ENCODE assay signal across 8 cellular contexts in genomic region chr10:75401569-75402485, GRCh38. TPM values are rescaled to one million over a fixed set of nuclear protein-coding genes. Genes with fewer than 3 reads are reported as not detected.
A peak's percentile ranks its signal among the peaks of the same experiment; 100 is the strongest.
DNase-seq lines count a peak whose midpoint lies in the region; ATAC-seq and TF ChIP-seq lines count a peak whose summit lies in the region.

Gene ZNF503 (minus strand): TSS chr10:75401764. CDS start chr10:75401419, 345 bp downstream.

- TF ChIP-seq CTCF in C4-2B (conservative IDR thresholded peaks at IDR 0.05) (no peak; the same call in 1 of the 2 replicates), foreskin fibroblast (IDR thresholded peaks at IDR 0.05; ENCODE audit: low read depth, low read length) (no peak)

- peaks cover 21% of the 10 kb centered on the region for H3K36me3 Mint-ChIP-seq in activated T-helper 17 cell treated with anti-CD3 and anti-CD28 coated beads, Interleukin-2, amount 50 U/mL, for 72 hours (ENCODE audit: low read depth)
- peaks cover 1 to 7% (median 4%) of the 10 kb centered on the region in 3 donors for H3K36me3 Mint-ChIP-seq in naive thymus-derived CD8-positive, alpha-beta T cell

- H3K4me3 Mint-ChIP-seq in activated T-helper 17 cell treated with anti-CD3 and anti-CD28 coated beads, Interleukin-2, amount 50 U/mL, for 72 hours = peak within 1 kb of the TSS; percentile 73
- peak within 1 kb of the TSS; percentile 75 to 91 (median 84) for H3K4me3 Mint-ChIP-seq in naive thymus-derived CD8-positive, alpha-beta T cell

- peak within 1 kb of the TSS; percentile 77 for H3K27ac ChIP-seq in C4-2B
- H3K27ac ChIP-seq in urinary bladder (ENCODE audit: low read depth) = peak within 1 kb of the TSS; percentile 89

- POLR2A ChIA-PET in naive thymus-derived CD8-positive, alpha-beta T cell (lab: Charles Lee) = no interaction called here

- DNase-seq in NCI-H460 (ENCODE audit: extremely low read depth, low read depth) (peak; percentile 99), foreskin fibroblast (peak; percentile 96 to 99)
- DNase-seq in naive thymus-derived CD8-positive, alpha-beta T cell = no peak

- H3K4me1 Mint-ChIP-seq in activated T-helper 17 cell treated with anti-CD3 and anti-CD28 coated beads, Interleukin-2, amount 50 U/mL, for 72 hours = peaks cover 10% of the 10 kb centered on the region
- H3K4me1 Mint-ChIP-seq in naive thymus-derived CD8-positive, alpha-beta T cell = peaks cover 12 to 36% (median 34%) of the 10 kb centered on the region in 4 donors

- no peaks in the 10 kb centered on the region for H3K4me1 ChIP-seq in urinary bladder (ENCODE audit: insufficient read depth)

- H3K4me3 ChIP-seq in foreskin fibroblast (ENCODE audit: low read depth in 1 of 2, low read length in 2 of 2) = peak within 1 kb of the TSS; percentile 98 to 100
- peak within 1 kb of the TSS; percentile 79 for H3K4me3 ChIP-seq in urinary bladder (ENCODE audit: low read depth, low read length)

- H3K27ac Mint-ChIP-seq in activated T-helper 17 cell treated with anti-CD3 and anti-CD28 coated beads, Interleukin-2, amount 50 U/mL, for 72 hours = no peak within 1 kb of the TSS
- peak within 1 kb of the TSS in 2 of 10 donors; percentile 44 to 67 for H3K27ac Mint-ChIP-seq in naive thymus-derived CD8-positive, alpha-beta T cell

- ATAC-seq in GM19025 (IDR thresholded peaks at IDR 0.05; ENCODE audit: low read depth, unreplicated experiment) (peak; percentile 47), HG03432 (IDR thresholded peaks at IDR 0.05; ENCODE audit: unreplicated experiment) (peak; percentile 67)
- peak; percentile 59 for ATAC-seq in activated T-helper 17 cell treated with anti-CD3 and anti-CD28 coated beads, Interleukin-2, amount 50 U/mL, for 72 hours (replicated peaks)
- peak; percentile 44 to 45 for ATAC-seq in naive thymus-derived CD8-positive, alpha-beta T cell

- under 1% methylated on average over 88 of the region's 88 CpGs for WGBS in urinary bladder

- peaks cover 3% of the 10 kb centered on the region for H3K9me3 Mint-ChIP-seq in activated T-helper 17 cell treated with anti-CD3 and anti-CD28 coated beads, Interleukin-2, amount 50 U/mL, for 72 hours
- peaks cover 0 to 10% (median 0%) of the 10 kb centered on the region in 9 donors for H3K9me3 Mint-ChIP-seq in naive thymus-derived CD8-positive, alpha-beta T cell

- peaks cover 8% of the 10 kb centered on the region for H3K36me3 ChIP-seq in urinary bladder (ENCODE audit: insufficient read depth)

- H3K27me3 Mint-ChIP-seq in activated T-helper 17 cell treated with anti-CD3 and anti-CD28 coated beads, Interleukin-2, amount 50 U/mL, for 72 hours = peaks cover 37% of the 10 kb centered on the region
- peaks cover 27 to 73% (median 49%) of the 10 kb centered on the region in 5 donors for H3K27me3 Mint-ChIP-seq in naive thymus-derived CD8-positive, alpha-beta T cell

RNA-seq across cellular contexts. Expression of gene ZNF503, which starts in this region (rescaled TPM):
- 7.5 and 10.5 TPM in 2 replicates for total RNA-seq in NCI-H460 (2014; rRNA removed; shearing (Covaris generic))
- polyA plus RNA-seq in NCI-H460 (2014; cell fraction: nucleus; rRNA removed) = 7.6 and 10.7 TPM in 2 replicates
- under 1 TPM; 0.13 to 0.30 TPM for total RNA-seq in activated T-helper 17 cell treated with anti-CD3 and anti-CD28 coated beads, Interleukin-2, amount 50 U/mL, for 72 hours
- total RNA-seq in naive thymus-derived CD8-positive, alpha-beta T cell = under 1 TPM; 0.11 to 0.13 TPM
- not detected for polyA plus RNA-seq in naive thymus-derived CD8-positive, alpha-beta T cell
- 12.1 TPM for total RNA-seq in urinary bladder
- 31.1 TPM for polyA plus RNA-seq in urinary bladder

Comparison
In these comparisons a context has a peak if more than half of its experiments do, and no peak if none do; other contexts are left out.
1. RNA of gene ZNF503 (polyA plus RNA-seq): 31.1 TPM in urinary bladder (single experiment); not detected in naive thymus-derived CD8-positive, alpha-beta T cell; every median in the first group is over 10 times any median in the second.
2. Peak in ATAC-seq in activated T-helper 17 cell treated with anti-CD3 and anti-CD28 coated beads, Interleukin-2, amount 50 U/mL, for 72 hours; RNA of the gene not detected or under 1 TPM.
3. Peak in ATAC-seq in naive thymus-derived CD8-positive, alpha-beta T cell; RNA of the gene not detected or under 1 TPM.
4. DNase-seq: peak in NCI-H460 (single experiment) and foreskin fibroblast (2 of 2); none in naive thymus-derived CD8-positive, alpha-beta T cell (0 of 10).
5. Peak in every context shown above with its lines, with median percentiles within 50 percentile points of each other: ATAC-seq.